In the genomic region with DNA sequence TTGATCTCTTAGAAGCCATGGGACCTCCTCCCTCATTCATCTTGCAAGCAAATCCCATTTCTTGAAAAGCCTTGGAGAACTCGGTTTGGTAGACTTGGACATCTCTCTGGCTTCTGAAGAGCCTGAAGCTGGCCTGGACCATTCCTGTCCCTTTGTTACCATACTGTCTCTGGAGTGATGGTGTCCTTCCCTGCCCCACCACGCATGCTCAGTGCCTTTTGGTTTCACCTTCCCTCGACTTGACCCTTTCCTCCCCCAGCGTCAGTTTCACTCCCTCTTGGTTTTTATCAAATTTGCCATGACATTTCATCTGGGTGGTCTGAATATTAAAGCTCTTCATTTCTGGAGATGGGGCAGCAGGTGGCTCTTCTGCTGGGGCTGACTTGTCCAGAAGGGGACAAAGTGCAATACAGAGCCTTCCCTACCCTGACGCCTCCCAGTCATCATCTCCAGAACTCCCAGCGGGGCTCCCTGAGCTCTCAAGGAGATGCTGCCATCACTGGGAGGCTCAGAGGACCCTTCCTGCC, we compare ENCODE assay signal across 16 cellular contexts. TPM values are rescaled to one million over a fixed set of nuclear protein-coding genes. Genes with fewer than 3 reads are reported as not detected.
DNase-seq lines count a peak whose midpoint lies in the region; ATAC-seq, FAIRE-seq and TF ChIP-seq lines count a peak whose summit lies in the region.
"Had no signal": no experiment of that assay in that cellular context is flagged by ENCODE, and none has a peak within 500 bp of the region (broad histone marks: within the 10 kb centered on the region; RNA-seq: fewer than 3 reads in every experiment).

No MANE protein-coding gene starts in this region.

- H3K4me1 ChIP-seq in K562 (replicated peaks in 1 of 2; ENCODE audit: control insufficient read depth in 2 of 2, insufficient read depth in 2 of 2, low read length in 2 of 2) (peaks cover 0 to 10% of the 10 kb centered on the region in 2 experiments; a peak in 1 of 5 replicates), testis (peaks cover 4% of the 10 kb centered on the region)

- TF ChIP-seq RAD21 in K562 (CRISPR knock-in tag; conservative IDR thresholded peaks at IDR 0.05 in 1 of 2, IDR thresholded peaks at IDR 0.05 in 1 of 2): no peak

- H2AFZ ChIP-seq in K562 (ENCODE audit: low read depth, low read length): no peak overlapping the region

- H3K4me1 Mint-ChIP-seq in stimulated activated naive CD8-positive, alpha-beta T cell treated with anti-CD3 and anti-CD28 coated beads, Interleukin-15, Interleukin-2, amounts not matched to agents 100 ng/mL and 50 ng/mL, for 24 hours (ENCODE audit: low read depth): peaks cover 49% of the 10 kb centered on the region
- H3K4me1 Mint-ChIP-seq in stimulated activated naive CD8-positive, alpha-beta T cell treated with anti-CD3 and anti-CD28 coated beads, Interleukin-15, amount 100 ng/mL, for 72 hours: peaks cover 74% of the 10 kb centered on the region
- peaks cover 27 to 65% (median 56%) of the 10 kb centered on the region in 4 donors for H3K4me1 Mint-ChIP-seq in naive thymus-derived CD8-positive, alpha-beta T cell
- H3K4me1 Mint-ChIP-seq: mesothelial cell of epicardium had no signal

- no peak for FAIRE-seq in K562 (lab: Jason Lieb, UNC)
- FAIRE-seq: astrocyte, keratinocyte had no signal

- H3K4me3 ChIP-seq in K562 (no peak overlapping the region), testis (no peak overlapping the region)
- H3K4me3 ChIP-seq: heart left ventricle had no signal

- H3K79me2 ChIP-seq in K562 (ENCODE audit: control insufficient read depth, insufficient read depth, low read length): no peaks in the 10 kb centered on the region

- POLR2A ChIA-PET in K562 (lab: Yijun Ruan, JAX): interaction anchor here (0.6 to 1.2 kb wide), 3 partner anchors 11 to 417 kb away, joined by 3 read pairs; no protein-coding TSS in a partner anchor
- POLR2A ChIA-PET in naive thymus-derived CD8-positive, alpha-beta T cell (lab: Charles Lee): interaction anchor here (2.7 kb wide), 1 partner anchor 11 kb away, joined by 13 read pairs; no protein-coding TSS in a partner anchor

- TF ChIP-seq POLR2A in K562 (conservative IDR thresholded peaks at IDR 0.05) (no peak), testis (IDR thresholded peaks at IDR 0.05) (no peak)

- no TSS peak for BruUV-seq in K562 (replicated peaks; lab: Mats Ljungman, UMichigan)

- no peak for DNase-seq in stimulated activated naive CD8-positive, alpha-beta T cell treated with anti-CD3 and anti-CD28 coated beads, Interleukin-15, amount 100 ng/mL, for 72 hours
- no peak for DNase-seq in K562 (ENCODE audit: extremely low read depth in 1 of 4, low spot score in 3 of 4)
- no peak for DNase-seq in naive thymus-derived CD8-positive, alpha-beta T cell
- DNase-seq in dedifferentiated amniotic fluid mesenchymal stem cell (ENCODE audit: extremely low spot score): no peak
- no peak for DNase-seq in GM03348 (ENCODE audit: low spot score)
- DNase-seq in testis: no peak
- DNase-seq: activated CD4-positive, alpha-beta T cell treated with anti-CD3 and anti-CD28 coated beads for 1 hour; dermis blood vessel endothelial cell; KG1; stimulated activated naive CD4-positive, alpha-beta T cell treated with Interleukin-2 at 50 U/mL for 16 hours had no signal

- no peak overlapping the region for H3K9ac ChIP-seq in K562 (ENCODE audit: insufficient read depth in 1 of 2, low read depth in 2 of 2, low read length in 2 of 2)

- H3K36me3 Mint-ChIP-seq in stimulated activated naive CD8-positive, alpha-beta T cell treated with anti-CD3 and anti-CD28 coated beads, Interleukin-15, Interleukin-2, amounts not matched to agents 100 ng/mL and 50 ng/mL, for 24 hours (ENCODE audit: low read depth): peaks cover 90% of the 10 kb centered on the region
- peaks cover 0 to 2% (median 0%) of the 10 kb centered on the region in 3 donors for H3K36me3 Mint-ChIP-seq in naive thymus-derived CD8-positive, alpha-beta T cell

- no peak for ATAC-seq in stimulated activated naive CD8-positive, alpha-beta T cell treated with anti-CD3 and anti-CD28 coated beads, Interleukin-15, amount 100 ng/mL, for 72 hours
- ATAC-seq in K562: no peak
- ATAC-seq in naive thymus-derived CD8-positive, alpha-beta T cell: no peak

- no peak overlapping the region for H3K4me2 ChIP-seq in K562 (ENCODE audit: insufficient read depth, low read length)

- H3K36me3 ChIP-seq in K562 (ENCODE audit: control insufficient read depth, insufficient read depth, low read length): no peaks in the 10 kb centered on the region
- H3K36me3 ChIP-seq in testis (ENCODE audit: low read depth, missing control alignments): no peaks in the 10 kb centered on the region

- peak overlapping the region; percentile 43 for H3K27ac Mint-ChIP-seq in stimulated activated naive CD8-positive, alpha-beta T cell treated with anti-CD3 and anti-CD28 coated beads, Interleukin-15, Interleukin-2, amounts not matched to agents 100 ng/mL and 50 ng/mL, for 24 hours
- no peak overlapping the region for H3K27ac Mint-ChIP-seq in stimulated activated naive CD8-positive, alpha-beta T cell treated with anti-CD3 and anti-CD28 coated beads, Interleukin-15, amount 100 ng/mL, for 72 hours
- H3K27ac Mint-ChIP-seq in naive thymus-derived CD8-positive, alpha-beta T cell: peak overlapping the region; percentile 39 to 98 (median 68)
- H3K27ac Mint-ChIP-seq: B cell, mesothelial cell of epicardium had no signal

- H3K4me3 Mint-ChIP-seq in stimulated activated naive CD8-positive, alpha-beta T cell treated with anti-CD3 and anti-CD28 coated beads, Interleukin-15, Interleukin-2, amounts not matched to agents 100 ng/mL and 50 ng/mL, for 24 hours: no peak overlapping the region
- no peak overlapping the region for H3K4me3 Mint-ChIP-seq in stimulated activated naive CD8-positive, alpha-beta T cell treated with anti-CD3 and anti-CD28 coated beads, Interleukin-15, amount 100 ng/mL, for 72 hours
- H3K4me3 Mint-ChIP-seq in naive thymus-derived CD8-positive, alpha-beta T cell: peak overlapping the region in 4 of 10 donors; percentile 27 to 43 (median 32)
- H3K4me3 Mint-ChIP-seq: B cell, mesothelial cell of epicardium had no signal

- CTCF ChIA-PET in K562 (lab: Yijun Ruan, JAX; ENCODE audit: low intra/inter-chr PET ratio): interaction anchor here (0.6 kb wide), 1 partner anchor 279 kb away, joined by 4 read pairs; no protein-coding TSS in a partner anchor

- H3K9me3 ChIP-seq in K562 (replicated peaks; ENCODE audit: control insufficient read depth, insufficient read depth, low read depth, low read length): no peaks in the 10 kb centered on the region
- H3K9me3 ChIP-seq in testis: no peaks in the 10 kb centered on the region
- H3K9me3 ChIP-seq: heart left ventricle had no signal

- H3K27ac ChIP-seq in K562 (ENCODE audit: extremely low read depth, low read depth, low read length) (no peak overlapping the region), testis (no peak overlapping the region)

- H4K20me1 ChIP-seq in K562 (replicated peaks; ENCODE audit: control insufficient read depth, insufficient read depth, low read length): 0 out of 2 replicates have a peak, but pooled peaks cover 5% of the 10 kb centered on the region

- 15% methylated on average over 6 of the region's 6 CpGs for WGBS in K562 (ENCODE audit: insufficient coverage, low coverage, missing lambda C conversion rate)
- WGBS in testis, 2 donors: 79 to 86% methylated on average over 6 of the region's 6 CpGs

- H3K27me3 ChIP-seq in K562 (ENCODE audit: control insufficient read depth in 2 of 2, insufficient read depth in 2 of 2, low read length in 2 of 2): peaks cover 6 to 26% of the 10 kb centered on the region in 2 experiments; a peak in 3 of 5 replicates
- no peaks in the 10 kb centered on the region for H3K27me3 ChIP-seq in testis
- H3K27me3 ChIP-seq: heart left ventricle had no signal

- in situ Hi-C loops in K562 (cut with MboI): no loop called here

- TF ChIP-seq EP300 in K562 (IDR thresholded peaks at IDR 0.05; ENCODE audit: low read length): no peak

- no peaks in the 10 kb centered on the region for H3K9me1 ChIP-seq in K562 (ENCODE audit: control insufficient read depth, insufficient read depth, low read length)

- TF ChIP-seq CTCF in K562 (IDR thresholded peaks at IDR 0.05 in 2 of 3, conservative IDR thresholded peaks at IDR 0.05 in 1 of 3; ENCODE audit: insufficient read depth in 2 of 3, low read depth in 1 of 3, low read length in 3 of 3) (no peak), testis (IDR thresholded peaks at IDR 0.05) (no peak)

- intact Hi-C loops in K562 (cut with micrococcal nuclease): no loop called here
- intact Hi-C loops in testis (cut with DNase I; ENCODE audit: low total_unique reads): no loop called here

- no peaks in the 10 kb centered on the region for H3K27me3 Mint-ChIP-seq in stimulated activated naive CD8-positive, alpha-beta T cell treated with anti-CD3 and anti-CD28 coated beads, Interleukin-15, Interleukin-2, amounts not matched to agents 100 ng/mL and 50 ng/mL, for 24 hours
- no peaks in the 10 kb centered on the region for H3K27me3 Mint-ChIP-seq in stimulated activated naive CD8-positive, alpha-beta T cell treated with anti-CD3 and anti-CD28 coated beads, Interleukin-15, amount 100 ng/mL, for 72 hours
- H3K27me3 Mint-ChIP-seq in naive thymus-derived CD8-positive, alpha-beta T cell: no peaks in the 10 kb centered on the region
- H3K27me3 Mint-ChIP-seq: B cell had no signal

- no peaks in the 10 kb centered on the region for H3K9me3 Mint-ChIP-seq in stimulated activated naive CD8-positive, alpha-beta T cell treated with anti-CD3 and anti-CD28 coated beads, Interleukin-15, Interleukin-2, amounts not matched to agents 100 ng/mL and 50 ng/mL, for 24 hours
- peaks cover 0 to 4% of the 10 kb centered on the region in 2 donors for H3K9me3 Mint-ChIP-seq in stimulated activated naive CD8-positive, alpha-beta T cell treated with anti-CD3 and anti-CD28 coated beads, Interleukin-15, amount 100 ng/mL, for 72 hours
- no peaks in the 10 kb centered on the region for H3K9me3 Mint-ChIP-seq in naive thymus-derived CD8-positive, alpha-beta T cell
- H3K9me3 Mint-ChIP-seq: mesothelial cell of epicardium had no signal

RNA-seq across cellular contexts. Expression of a gene that starts 20.0 kb away (rescaled TPM):
- 0.77 and 2.2 TPM in 2 replicates for total RNA-seq in K562 (2011; cell fraction: chromatin; rRNA removed; ENCODE audit: low replicate concordance)
- 1.4 and 1.5 TPM in 2 replicates for total RNA-seq in K562 (2011; cell fraction: nucleolus; rRNA removed)
- 0.99 and 1.5 TPM in 2 replicates for total RNA-seq in K562 (2011; cell fraction: nucleoplasm; rRNA removed)
- total RNA-seq in K562 (2014; rRNA removed) (0.86 and 1.4 TPM in 2 replicates), K562 (2014; rRNA removed; fragmentation: Illumina TruSeq; extraction: Trizol) (0.45 and 0.51 TPM in 2 replicates), K562 (2015; rRNA removed; fragmentation: Illumina TruSeq; extraction: Trizol) (1.4 and 1.6 TPM in 2 replicates), K562 (2021) (2.9 and 3.1 TPM in 2 replicates), testis (10 to 100 TPM; 24.3 to 39.7 TPM)
- polyA plus RNA-seq in K562 (2011; rRNA removed) (0.31 and 0.57 TPM in 2 replicates), K562 (2014; fragmentation: Illumina TruSeq; extraction: Trizol) (0.80 and 0.86 TPM in 2 replicates), K562 (2014; fragmentation: Nextera tagmentation; extraction: Ambion mirVana) (under 1 TPM; 0.04 to 0.07 TPM), K562 (2014; rRNA removed) (0.88 and 0.91 TPM in 2 replicates), testis (ENCODE audit: insufficient read depth, low read depth, low replicate concordance) (14.1 TPM)
- 0.34 and 0.51 TPM in 2 replicates for polyA plus RNA-seq in K562 (2011; cell fraction: cytosol; rRNA removed)
- polyA plus RNA-seq in K562 (2011; cell fraction: nucleus; rRNA removed): 0.77 and 1.00 TPM in 2 replicates
- polyA plus RNA-seq in K562 (2012): 2.4 and 4.6 TPM in 2 replicates
- polyA minus RNA-seq in K562 (2011; rRNA and poly(A)+ RNA removed): 0.35 and 0.51 TPM in 2 replicates
- 0.76 and 1.3 TPM in 2 replicates for polyA minus RNA-seq in K562 (2011; cell fraction: cytosol; rRNA and poly(A)+ RNA removed)
- polyA minus RNA-seq in K562 (2011; cell fraction: nucleus; rRNA and poly(A)+ RNA removed): 1.1 and 1.4 TPM in 2 replicates
- 1 to 10 TPM; 1.2 to 1.6 TPM for total RNA-seq in naive thymus-derived CD8-positive, alpha-beta T cell
- 1 to 10 TPM in 1 of 3 donors, under 1 TPM in 2; 0.46 to 6.5 (median 0.85) TPM for polyA plus RNA-seq in naive thymus-derived CD8-positive, alpha-beta T cell

Comparison
In these comparisons a context has a peak if more than half of its experiments do, and no peak if none do; other contexts are left out.
1. H3K27ac Mint-ChIP-seq: peak in stimulated activated naive CD8-positive, alpha-beta T cell treated with anti-CD3 and anti-CD28 coated beads, Interleukin-15, Interleukin-2, amounts not matched to agents 100 ng/mL and 50 ng/mL, for 24 hours (single experiment) and naive thymus-derived CD8-positive, alpha-beta T cell (10 of 10); none in stimulated activated naive CD8-positive, alpha-beta T cell treated with anti-CD3 and anti-CD28 coated beads, Interleukin-15, amount 100 ng/mL, for 72 hours (0 of 2).
2. RNA of a gene that starts 20.0 kb away (total RNA-seq): 24.3 to 39.7 TPM in testis; 1.2 to 1.6 TPM in naive thymus-derived CD8-positive, alpha-beta T cell and 0.45 to 3.1 TPM in K562; every median in the first group is over 4 times any median in the second.